Comparison of ENCODE assay signal across 9 cellular contexts in the genomic region with DNA sequence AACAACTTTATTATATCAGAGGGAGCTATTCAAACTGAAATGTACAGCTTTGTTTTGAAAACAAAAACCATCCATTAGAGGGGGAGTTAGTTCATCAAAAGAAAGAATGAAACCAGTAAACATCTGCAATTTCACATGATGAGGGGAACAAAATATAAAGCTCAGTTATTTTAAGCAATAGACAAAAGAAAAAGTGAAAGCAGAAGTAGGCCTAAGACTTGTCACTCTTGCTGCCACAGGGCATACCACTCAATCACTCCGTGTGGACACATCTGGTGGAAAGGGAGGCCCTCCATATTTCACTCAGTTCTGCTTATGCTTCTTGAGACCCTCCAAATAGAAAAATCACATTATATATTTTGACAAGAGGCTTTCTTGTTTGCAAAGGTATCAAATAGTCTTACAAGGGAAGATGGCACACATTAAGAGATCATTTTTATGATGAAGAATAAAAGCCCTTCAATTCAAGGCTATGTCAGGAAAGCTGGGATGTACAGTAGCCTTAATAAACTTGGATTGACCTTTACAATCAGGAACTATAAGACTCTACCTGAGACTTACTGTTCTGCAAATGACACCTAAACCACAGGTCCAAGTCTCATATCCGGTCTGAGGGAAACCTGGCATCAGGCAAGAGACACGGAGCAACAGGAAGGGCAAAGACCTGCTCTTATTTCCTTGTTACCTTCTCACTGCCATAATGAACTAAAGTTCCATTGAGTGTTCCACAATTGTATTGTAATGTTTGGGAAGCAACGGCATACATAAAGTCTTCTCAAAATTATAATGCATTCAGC.
DNase-seq lines count a peak whose midpoint lies in the region; ATAC-seq and FAIRE-seq lines count a peak whose summit lies in the region.
"Had no signal": no experiment of that assay in that cellular context is flagged by ENCODE, and none has a peak within 500 bp of the region (broad histone marks: within the 10 kb centered on the region; RNA-seq: fewer than 3 reads in every experiment).

No MANE protein-coding gene starts in this region.

- FAIRE-seq in HTR-8/SVneo (lab: Jason Lieb, UNC): no peak

- ATAC-seq in GM18517 (IDR thresholded peaks at IDR 0.05; ENCODE audit: unreplicated experiment) (peak; percentile 98), GM21528 (IDR thresholded peaks at IDR 0.05; ENCODE audit: low FRiP score, unreplicated experiment) (peak; percentile 94), HG03460 (IDR thresholded peaks at IDR 0.05; ENCODE audit: unreplicated experiment) (peak; percentile 82)

- peak; percentile 49 for DNase-seq in germinal center (ENCODE audit: low spot score)
- DNase-seq in GM03348 (ENCODE audit: low spot score): no peak
- DNase-seq in NCI-H2227 treated with DMSO at 0.1 percent for 48 hours (lab: John Stamatoyannopoulos, UW): no peak
- no peak for DNase-seq in HTR-8/SVneo (ENCODE audit: insufficient read length, low spot score)
- no peak for DNase-seq in NCI-H2171 treated with DMSO at 0.1 percent for 48 hours (lab: John Stamatoyannopoulos, UW)
- DNase-seq: NCI-H2107 had no signal
